Comparison of ENCODE assay signal across 2 cellular contexts in the genomic region with DNA sequence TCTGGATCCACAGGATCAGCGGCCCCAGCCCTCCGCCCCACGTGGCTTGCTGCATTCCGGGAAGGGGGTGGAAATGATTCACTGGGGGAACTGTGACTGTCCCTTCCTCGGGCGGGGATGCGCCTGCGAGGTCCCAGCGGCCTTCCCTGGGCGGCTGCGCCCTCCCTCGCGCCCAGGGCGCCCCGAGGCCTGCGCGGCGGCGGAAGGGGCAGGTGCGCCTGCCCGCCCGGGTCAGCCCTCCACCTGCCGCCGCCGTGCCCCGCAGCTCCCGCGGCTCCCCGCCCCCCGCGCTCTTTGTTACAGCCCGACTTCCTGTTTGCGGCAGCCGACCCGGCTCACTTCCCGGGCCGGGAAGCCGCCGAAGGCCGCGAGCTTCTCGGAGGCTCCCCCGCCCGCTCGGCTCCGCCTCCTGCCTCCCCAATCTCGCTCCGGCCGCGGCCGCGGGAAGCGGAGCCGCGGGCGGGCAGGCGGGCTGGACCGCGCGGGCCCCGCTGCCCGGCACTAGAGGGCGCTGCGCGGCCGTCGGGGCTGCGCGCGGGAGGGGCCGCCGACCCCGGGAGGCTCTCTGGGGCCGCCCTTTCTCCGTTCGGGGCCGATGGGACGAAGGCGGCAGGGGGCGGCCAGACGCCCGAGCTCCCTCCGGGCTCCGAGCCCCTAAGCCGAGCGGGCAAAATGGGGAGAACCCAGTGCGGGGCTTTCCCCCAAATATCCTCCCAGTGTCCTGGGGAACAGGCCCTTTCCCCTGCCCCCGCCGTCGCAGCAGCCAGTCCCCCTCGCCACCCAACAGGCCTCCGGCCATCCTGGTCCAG.
A peak's percentile ranks its signal among the peaks of the same experiment; 100 is the strongest.
TF ChIP-seq lines count a peak whose summit lies in the region.

No MANE protein-coding gene starts in this region.

TF ChIP-seq in IMR-90, 13 proteins besides CTCF, POLR2A, EP300 and RAD21:
- TF ChIP-seq FOS (IDR thresholded peaks at IDR 0.05; ENCODE audit: low read depth, low read length), result 0 out of 2 replicates have a peak, but pooled peaks have one; percentile 7
- peak; percentile 73 for TF ChIP-seq SMC3 (IDR thresholded peaks at IDR 0.05; ENCODE audit: low read depth, low read length)
- TF ChIP-seq RCOR1 (IDR thresholded peaks at IDR 0.05; ENCODE audit: insufficient replicate concordance, low read length), result no peak
- TF ChIP-seq, protein P1, sequence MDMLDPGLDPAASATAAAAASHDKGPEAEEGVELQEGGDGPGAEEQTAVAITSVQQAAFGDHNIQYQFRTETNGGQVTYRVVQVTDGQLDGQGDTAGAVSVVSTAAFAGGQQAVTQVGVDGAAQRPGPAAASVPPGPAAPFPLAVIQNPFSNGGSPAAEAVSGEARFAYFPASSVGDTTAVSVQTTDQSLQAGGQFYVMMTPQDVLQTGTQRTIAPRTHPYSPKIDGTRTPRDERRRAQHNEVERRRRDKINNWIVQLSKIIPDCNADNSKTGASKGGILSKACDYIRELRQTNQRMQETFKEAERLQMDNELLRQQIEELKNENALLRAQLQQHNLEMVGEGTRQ (IDR thresholded peaks at IDR 0.05; ENCODE audit: low read depth, low read length), result peak; percentile 88
- peak; percentile 62; the same call in 1 of the 2 replicates for TF ChIP-seq MXI1 (IDR thresholded peaks at IDR 0.05; ENCODE audit: borderline replicate concordance, low read depth, low read length)
- no peak for TF ChIP-seq BHLHE40 (IDR thresholded peaks at IDR 0.05; ENCODE audit: low read depth, low read length)
- peak; percentile 96; the same call in 1 of the 2 replicates for TF ChIP-seq MAZ (IDR thresholded peaks at IDR 0.05; ENCODE audit: borderline replicate concordance, low read depth, low read length)

TF ChIP-seq in SK-N-SH treated with all-trans-retinoic acid at 6 μM for 48 hours, 23 proteins besides CTCF, POLR2A, EP300 and RAD21:
- TF ChIP-seq ARNTL (CRISPR knock-in tag; IDR thresholded peaks at IDR 0.05; ENCODE audit: borderline replicate concordance, low read depth), result no peak
- no peak for TF ChIP-seq ISL1 (CRISPR knock-in tag; IDR thresholded peaks at IDR 0.05)
- TF ChIP-seq, protein P2, sequence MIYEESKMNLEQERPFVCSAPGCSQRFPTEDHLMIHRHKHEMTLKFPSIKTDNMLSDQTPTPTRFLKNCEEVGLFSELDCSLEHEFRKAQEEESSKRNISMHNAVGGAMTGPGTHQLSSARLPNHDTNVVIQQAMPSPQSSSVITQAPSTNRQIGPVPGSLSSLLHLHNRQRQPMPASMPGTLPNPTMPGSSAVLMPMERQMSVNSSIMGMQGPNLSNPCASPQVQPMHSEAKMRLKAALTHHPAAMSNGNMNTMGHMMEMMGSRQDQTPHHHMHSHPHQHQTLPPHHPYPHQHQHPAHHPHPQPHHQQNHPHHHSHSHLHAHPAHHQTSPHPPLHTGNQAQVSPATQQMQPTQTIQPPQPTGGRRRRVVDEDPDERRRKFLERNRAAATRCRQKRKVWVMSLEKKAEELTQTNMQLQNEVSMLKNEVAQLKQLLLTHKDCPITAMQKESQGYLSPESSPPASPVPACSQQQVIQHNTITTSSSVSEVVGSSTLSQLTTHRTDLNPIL (CRISPR knock-in tag; IDR thresholded peaks at IDR 0.05; ENCODE audit: low read depth), result no peak
- TF ChIP-seq ESRRG (CRISPR knock-in tag; IDR thresholded peaks at IDR 0.05), result no peak
- TF ChIP-seq OSR1 (CRISPR knock-in tag; IDR thresholded peaks at IDR 0.05), result no peak
- no peak for TF ChIP-seq ZNF565 (CRISPR knock-in tag; conservative IDR thresholded peaks at IDR 0.05; ENCODE audit: low read depth)
- no peak for TF ChIP-seq ZFP3 (CRISPR knock-in tag; IDR thresholded peaks at IDR 0.05)
- peak; percentile 63; the same call in 1 of the 2 replicates for TF ChIP-seq SNAI2 (CRISPR knock-in tag; IDR thresholded peaks at IDR 0.05)
